In the genomic region with DNA sequence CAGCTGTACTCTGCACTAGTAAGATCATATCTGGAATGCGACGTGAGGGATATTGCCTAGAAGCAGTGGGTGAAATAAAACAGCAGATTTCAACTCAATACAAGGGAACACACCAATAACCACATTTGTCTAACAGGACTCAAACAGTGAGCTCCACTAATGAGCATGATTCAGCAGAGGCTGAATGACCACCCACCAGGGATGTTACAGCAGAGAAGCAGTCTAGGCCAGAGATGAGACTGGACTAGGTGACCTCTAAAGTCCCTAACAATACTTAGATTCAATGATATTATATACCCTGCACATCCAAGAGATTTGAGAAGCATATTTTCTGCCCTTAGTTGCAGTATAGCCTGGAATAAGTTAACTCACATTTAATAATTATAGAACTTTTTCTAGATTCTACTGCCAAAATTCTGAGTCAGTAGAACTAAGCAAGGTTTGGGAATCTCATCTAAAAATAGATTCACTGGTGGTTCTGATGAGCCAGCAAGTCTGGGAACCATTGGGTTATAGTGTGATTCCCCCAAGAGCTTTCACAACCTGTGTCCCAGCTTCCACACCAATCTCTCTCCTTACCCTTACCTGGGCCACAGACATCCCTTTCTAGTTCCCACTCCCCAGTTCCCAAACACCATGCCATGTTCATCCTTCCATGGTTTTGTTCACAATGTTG, we compare ENCODE assay signal across 1 cellular context.
TF ChIP-seq lines count a peak whose summit lies in the region.

No MANE protein-coding gene starts in this region.

TF ChIP-seq in GM12878, 131 proteins besides CTCF, POLR2A, EP300 and RAD21:
- TF ChIP-seq PAX5 (IDR thresholded peaks at IDR 0.05; ENCODE audit: borderline replicate concordance, low read depth, low read length) (no peak), MYB (IDR thresholded peaks at IDR 0.05; ENCODE audit: borderline replicate concordance, low read depth, low read length) (no peak), LARP7 (IDR thresholded peaks at IDR 0.05) (no peak), EED (IDR thresholded peaks at IDR 0.05; ENCODE audit: low read depth) (no peak), ZNF687 (IDR thresholded peaks at IDR 0.05) (no peak), NR2F1 (conservative IDR thresholded peaks at IDR 0.05) (no peak), ASH2L (IDR thresholded peaks at IDR 0.05; ENCODE audit: borderline replicate concordance, low read depth) (no peak), IKZF1 (conservative IDR thresholded peaks at IDR 0.05) (no peak), BCLAF1 (IDR thresholded peaks at IDR 0.05) (no peak), BACH1 (IDR thresholded peaks at IDR 0.05; ENCODE audit: borderline replicate concordance) (no peak), SMC3 (IDR thresholded peaks at IDR 0.05; ENCODE audit: borderline replicate concordance, low read length) (no peak), ETV6 (conservative IDR thresholded peaks at IDR 0.05 in 1 of 2, IDR thresholded peaks at IDR 0.05 in 1 of 2; ENCODE audit: borderline replicate concordance in 1 of 2, low read depth in 1 of 2) (no peak), JUND (IDR thresholded peaks at IDR 0.05; ENCODE audit: low read depth, low read length) (no peak)
